ENCODE assay signal across 15 cellular contexts in the genomic region with DNA sequence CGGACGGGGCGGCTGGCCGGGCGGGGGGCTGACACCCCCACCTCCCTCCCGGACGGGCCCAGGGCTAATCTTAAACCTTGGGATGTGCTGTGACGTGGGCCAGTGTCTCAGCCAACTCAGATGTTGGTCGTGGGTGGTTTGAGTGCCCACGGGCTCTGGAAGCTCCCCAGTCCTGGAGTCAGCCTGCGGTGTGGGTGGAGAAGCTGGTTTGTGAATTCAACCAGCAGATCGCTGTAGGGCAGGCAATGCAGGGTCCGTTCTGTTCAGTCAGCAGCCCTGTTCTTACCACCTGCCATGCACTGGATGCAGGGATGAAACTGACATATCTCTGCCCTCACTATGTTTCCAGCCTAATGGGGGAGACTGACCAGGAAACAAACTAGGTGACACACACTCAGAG. TPM values are rescaled to one million over a fixed set of nuclear protein-coding genes. Genes with fewer than 3 reads are reported as not detected.
DNase-seq lines count a peak whose midpoint lies in the region; ATAC-seq and TF ChIP-seq lines count a peak whose summit lies in the region.
"Had no signal": no experiment of that assay in that cellular context is flagged by ENCODE, and none has a peak within 500 bp of the region (broad histone marks: within the 10 kb centered on the region; RNA-seq: fewer than 3 reads in every experiment).

No MANE protein-coding gene starts in this region.

- WGBS in mammary epithelial cell (ENCODE audit: low coverage, missing lambda C conversion rate) = 5% methylated on average over 3 of the region's 13 CpGs
- WGBS in neuronal stem cell (ENCODE audit: extremely low coverage in 2 of 2, insufficient read length in 2 of 2, insufficient replicate concordance in 1 of 2), 2 donors = no CpG with 5 or more reads among the region's 13 CpGs

- POLR2A ChIA-PET in MCF 10A (lab: Yijun Ruan, JAX) = no interaction called here
- POLR2A ChIA-PET in HEK293 (lab: Yijun Ruan, JAX) = no interaction called here

- CTCF ChIA-PET in mammary epithelial cell (lab: Charles Lee; ENCODE audit: low non-redundant PET) = no interaction called here
- CTCF ChIA-PET in MCF 10A (lab: Yijun Ruan, JAX) = no interaction called here
- CTCF ChIA-PET in HEK293 (lab: Yijun Ruan, JAX) = no interaction called here

- no peaks in the 10 kb centered on the region for H3K79me2 ChIP-seq in mammary epithelial cell (ENCODE audit: insufficient read depth, low read length)

- no peak overlapping the region for H2BK12ac ChIP-seq in neuronal stem cell (ENCODE audit: low read length)

- no peak for ATAC-seq in HG03354 (IDR thresholded peaks at IDR 0.05; ENCODE audit: poor library complexity, severe bottlenecking, unreplicated experiment)

- no peak overlapping the region for H2BK15ac ChIP-seq in neuronal stem cell (ENCODE audit: low read length)

- no peak overlapping the region for H4K91ac ChIP-seq in neuronal stem cell (ENCODE audit: low read depth, low read length, poor library complexity)

- H3K18ac ChIP-seq in neuronal stem cell (ENCODE audit: low read length) = peak overlapping the region; percentile 7

- H3K4me3 ChIP-seq in mammary epithelial cell (replicated peaks in 1 of 3; ENCODE audit: insufficient read depth in 1 of 3, low read depth in 2 of 3, low read length in 3 of 3) = no peak overlapping the region
- no peak overlapping the region for H3K4me3 ChIP-seq in HEK293 (ENCODE audit: low read depth, low read length)
- no peak overlapping the region for H3K4me3 ChIP-seq in neuronal stem cell (ENCODE audit: low read length in 2 of 2)
- H3K4me3 ChIP-seq: BLaER1 had no signal

- in situ Hi-C loops in mammary epithelial cell (cut with MboI; ENCODE audit: low sequenced_read_pairs in 2 of 2) = no loop called here

- dilution Hi-C loops in mammary epithelial cell (cut with HindIII; ENCODE audit: low sequenced_read_pairs) = no loop called here

- no peak overlapping the region for H3K14ac ChIP-seq in neuronal stem cell (ENCODE audit: low read length)

- H3K4me2 ChIP-seq in mammary epithelial cell (ENCODE audit: insufficient read depth, low read depth, low read length) = no peak overlapping the region
- no peak overlapping the region for H3K4me2 ChIP-seq in neuronal stem cell (ENCODE audit: insufficient read depth, low read length, poor library complexity, severe bottlenecking)
- H3K4me2 ChIP-seq: BLaER1 had no signal

- H3K27ac ChIP-seq in mammary epithelial cell (ENCODE audit: insufficient read depth, low read depth, low read length) = no peak overlapping the region
- no peak overlapping the region for H3K27ac ChIP-seq in HEK293 (ENCODE audit: extremely low read depth, low read depth, low read length)
- H3K27ac ChIP-seq in neuronal stem cell (replicated peaks; ENCODE audit: low read length) = no peak overlapping the region
- H3K27ac ChIP-seq: BLaER1, HL-60 had no signal

- no peaks in the 10 kb centered on the region for H4K20me1 ChIP-seq in mammary epithelial cell (ENCODE audit: insufficient read depth, low read length)
- H4K20me1 ChIP-seq: BLaER1 had no signal

- H4K8ac ChIP-seq in neuronal stem cell (ENCODE audit: low read depth, low read length) = no peak overlapping the region

- H3K79me1 ChIP-seq in neuronal stem cell (ENCODE audit: low read depth, low read length) = no peaks in the 10 kb centered on the region

- H2BK5ac ChIP-seq in neuronal stem cell (ENCODE audit: low read length) = no peak overlapping the region

- H3K9ac ChIP-seq in mammary epithelial cell (ENCODE audit: insufficient read depth, low read length) (no peak overlapping the region), neuronal stem cell (ENCODE audit: low read depth, low read length, poor library complexity) (no peak overlapping the region)
- H3K9ac ChIP-seq: BLaER1 had no signal

- no peaks in the 10 kb centered on the region for H3K4me1 ChIP-seq in mammary epithelial cell (ENCODE audit: insufficient read depth, low read length)
- no peaks in the 10 kb centered on the region; the same call in 1 of the 2 replicates for H3K4me1 ChIP-seq in HEK293 (ENCODE audit: control insufficient read depth, insufficient read depth, low read length)
- peaks cover 0 to 1% of the 10 kb centered on the region in 2 donors for H3K4me1 ChIP-seq in neuronal stem cell (ENCODE audit: control insufficient read depth in 2 of 2, insufficient read depth in 1 of 2, low read depth in 1 of 2, low read length in 2 of 2)
- H3K4me1 ChIP-seq: BLaER1, Caco-2 had no signal

- no peak overlapping the region for H2AK5ac ChIP-seq in neuronal stem cell (ENCODE audit: low read depth, low read length)

- no peaks in the 10 kb centered on the region for H3K27me3 Mint-ChIP-seq in MCF 10A (ENCODE audit: insufficient read depth, unreplicated experiment)
- H3K27me3 Mint-ChIP-seq: CD8-positive, alpha-beta memory T cell had no signal

- H3K4me3 Mint-ChIP-seq in MCF 10A (ENCODE audit: unreplicated experiment) = no peak overlapping the region
- H3K4me3 Mint-ChIP-seq: CD8-positive, alpha-beta memory T cell had no signal

- H3K36me3 Mint-ChIP-seq in MCF 10A (ENCODE audit: insufficient read depth, unreplicated experiment) = peaks cover under 1% of the 10 kb centered on the region
- H3K36me3 Mint-ChIP-seq: CD8-positive, alpha-beta memory T cell had no signal

- H3K23ac ChIP-seq in neuronal stem cell (ENCODE audit: low read depth, low read length, poor library complexity) = no peak overlapping the region

- H2AFZ ChIP-seq in mammary epithelial cell (ENCODE audit: low read depth, low read length) = peak overlapping the region; percentile 79
- no peak overlapping the region for H2AFZ ChIP-seq in neuronal stem cell (ENCODE audit: low read length)

- TF ChIP-seq CTCF in mammary epithelial cell (conservative IDR thresholded peaks at IDR 0.05 in 1 of 2, IDR thresholded peaks at IDR 0.05 in 1 of 2; ENCODE audit: extremely low read depth in 1 of 2, insufficient read depth in 1 of 2, low read depth in 1 of 2, low read length in 2 of 2) (no peak), MCF 10A (IDR thresholded peaks at IDR 0.05; ENCODE audit: unreplicated experiment) (no peak), HEK293 (tag by site-specific recombination; IDR thresholded peaks at IDR 0.05) (no peak)

- H3K4ac ChIP-seq in neuronal stem cell (ENCODE audit: low read length) = no peak overlapping the region

- H3K9me3 ChIP-seq in mammary epithelial cell (replicated peaks; ENCODE audit: insufficient read depth, low read length) (no peaks in the 10 kb centered on the region), HEK293 (ENCODE audit: control insufficient read depth, insufficient read depth, low read depth, low read length) (no peaks in the 10 kb centered on the region), neuronal stem cell (replicated peaks in 1 of 2; ENCODE audit: control insufficient read depth in 2 of 2, insufficient read depth in 1 of 2, low read depth in 1 of 2, low read length in 2 of 2) (no peaks in the 10 kb centered on the region)
- H3K9me3 ChIP-seq: BLaER1, Caco-2 had no signal

- H3K27ac Mint-ChIP-seq in MCF 10A (ENCODE audit: low read depth, unreplicated experiment) = no peak overlapping the region

- no peaks in the 10 kb centered on the region for H3K9me3 Mint-ChIP-seq in MCF 10A (ENCODE audit: unreplicated experiment)
- H3K9me3 Mint-ChIP-seq: CD8-positive, alpha-beta memory T cell had no signal

- no TSS peak for BruUV-seq in mammary epithelial cell (replicated peaks; lab: Mats Ljungman, UMichigan)
- no TSS peak for BruUV-seq in MCF 10A (replicated peaks; lab: Mats Ljungman, UMichigan)

- H3K4me1 Mint-ChIP-seq in MCF 10A (ENCODE audit: insufficient read depth, unreplicated experiment) = no peaks in the 10 kb centered on the region
- H3K4me1 Mint-ChIP-seq: CD8-positive, alpha-beta memory T cell had no signal

- H3K36me3 ChIP-seq in mammary epithelial cell (ENCODE audit: insufficient read depth, low read length) (no peaks in the 10 kb centered on the region), HEK293 (ENCODE audit: control insufficient read depth in 2 of 2, insufficient read depth in 1 of 2, low read length in 2 of 2) (no peaks in the 10 kb centered on the region), neuronal stem cell (replicated peaks in 1 of 2; ENCODE audit: control insufficient read depth in 2 of 2, insufficient read depth in 2 of 2, low read length in 2 of 2) (no peaks in the 10 kb centered on the region)
- H3K36me3 ChIP-seq: BLaER1 had no signal

- H3K27me3 ChIP-seq in mammary epithelial cell (ENCODE audit: insufficient read depth, low read length) (no peaks in the 10 kb centered on the region), neuronal stem cell (ENCODE audit: control insufficient read depth in 3 of 3, insufficient read depth in 3 of 3, low read depth in 1 of 3, low read length in 3 of 3) (no peaks in the 10 kb centered on the region)
- H3K27me3 ChIP-seq: BLaER1 had no signal

- no peak overlapping the region for H2BK120ac ChIP-seq in neuronal stem cell (ENCODE audit: low read depth, low read length)

- no peak for DNase-seq in mammary epithelial cell
- DNase-seq in MCF 10A (ENCODE audit: unreplicated experiment) = no peak
- DNase-seq in neuronal stem cell (ENCODE audit: low spot score) = no peak
- DNase-seq in NCI-H524 (lab: John Stamatoyannopoulos, UW) = no peak
- DNase-seq: 8988T; AML-193; Caco-2; CD8-positive, alpha-beta memory T cell; DND-41; HCEC 1CT had no signal

- intact Hi-C loops in mammary epithelial cell (cut with micrococcal nuclease) (no loop called here), MCF 10A (cut with micrococcal nuclease) (no loop called here)

TF ChIP-seq in HEK293, 187 proteins besides CTCF, POLR2A, EP300 and RAD21 (continues in another document):
- TF ChIP-seq EGR2 (tag by site-specific recombination; IDR thresholded peaks at IDR 0.05; ENCODE audit: low read depth) = peak; percentile 85

RNA-seq across cellular contexts. Expression of gene ZNF500, which starts 8.0 kb away (rescaled TPM):
- total RNA-seq in mammary epithelial cell (10 to 100 TPM; 13.0 to 14.2 TPM), MCF 10A (2022) (13.8 and 14.0 TPM in 2 replicates)
- polyA plus RNA-seq in mammary epithelial cell = 4.0 TPM
- 7.9 TPM for polyA minus RNA-seq in mammary epithelial cell
- polyA plus RNA-seq in neuronal stem cell (2013, experiment 1 of 2) = 5.5 TPM
- polyA plus RNA-seq in neuronal stem cell (2013, experiment 2 of 2) = 5.4 TPM

RNA-seq across cellular contexts. Expression of gene SEPTIN12, which starts 13.1 kb away (rescaled TPM):
- total RNA-seq in mammary epithelial cell = not detected
- polyA plus RNA-seq in mammary epithelial cell = not detected
- polyA minus RNA-seq in mammary epithelial cell = not detected
- not detected in 2 replicates for total RNA-seq in MCF 10A (2022)
- 0.81 TPM for polyA plus RNA-seq in neuronal stem cell (2013, experiment 1 of 2)
- 0.47 TPM for polyA plus RNA-seq in neuronal stem cell (2013, experiment 2 of 2)
- total RNA-seq: Caco-2; CD8-positive, alpha-beta memory T cell; H4 had no signal
- polyA plus RNA-seq: CD8-positive, alpha-beta memory T cell had no signal

RNA-seq across cellular contexts. Expression of gene SMIM22, which starts 20.2 kb away (rescaled TPM):
- total RNA-seq in mammary epithelial cell (1 to 10 TPM in 1 of 2 donors, not detected in 1; 1.0 TPM), MCF 10A (2022) (2.2 and 2.4 TPM in 2 replicates)
- polyA plus RNA-seq in mammary epithelial cell = 3.4 TPM
- not detected for polyA minus RNA-seq in mammary epithelial cell
- not detected for polyA plus RNA-seq in neuronal stem cell (2013, experiment 1 of 2)
- polyA plus RNA-seq in neuronal stem cell (2013, experiment 2 of 2) = not detected
- total RNA-seq: Caco-2; CD8-positive, alpha-beta memory T cell; H4 had no signal
- polyA plus RNA-seq: CD8-positive, alpha-beta memory T cell had no signal

RNA-seq across cellular contexts. Expression of gene ROGDI, which starts 27.4 kb away (rescaled TPM):
- total RNA-seq in mammary epithelial cell (10 to 100 TPM; 27.0 to 33.8 TPM), MCF 10A (2022) (5.9 and 7.0 TPM in 2 replicates)
- 24.5 TPM for polyA plus RNA-seq in mammary epithelial cell
- 17.8 TPM for polyA minus RNA-seq in mammary epithelial cell
- 20.7 TPM for polyA plus RNA-seq in neuronal stem cell (2013, experiment 1 of 2)
- polyA plus RNA-seq in neuronal stem cell (2013, experiment 2 of 2) = 19.9 TPM

RNA-seq across cellular contexts. Expression of gene DNAAF8, which starts 40.7 kb away (rescaled TPM):
- total RNA-seq in mammary epithelial cell (under 1 TPM; 0.17 to 0.71 TPM), MCF 10A (2022) (0.56 and 1.6 TPM in 2 replicates)
- 0.51 TPM for polyA plus RNA-seq in mammary epithelial cell
- not detected for polyA minus RNA-seq in mammary epithelial cell
- 0.29 TPM for polyA plus RNA-seq in neuronal stem cell (2013, experiment 1 of 2)
- 0.17 TPM for polyA plus RNA-seq in neuronal stem cell (2013, experiment 2 of 2)
